ENCODE assay signal across 1 cellular context in genomic region chrX:14029425-14030247, GRCh38.
TF ChIP-seq lines count a peak whose summit lies in the region.

Gene GEMIN8, minus strand, starts transcription at chrX:14029892. Its CDS starts 8,414 bp downstream, at chrX:14021478.

TF ChIP-seq in K562, 482 proteins besides CTCF, POLR2A, EP300 and RAD21 (continued from another document and continues in another):
- TF ChIP-seq CUX1 (CRISPR knock-in tag; IDR thresholded peaks at IDR 0.05) (no peak), REST (CRISPR knock-in tag; IDR thresholded peaks at IDR 0.05; ENCODE audit: low read depth) (no peak), U2AF1 (optimal IDR thresholded peaks at IDR 0.05; ENCODE audit: low read depth, low read length) (peak; percentile 23), CHD1 (IDR thresholded peaks at IDR 0.05; ENCODE audit: low read length) (no peak), ZNF143 (CRISPR knock-in tag; IDR thresholded peaks at IDR 0.05) (no peak), SMAD4 (CRISPR knock-in tag; conservative IDR thresholded peaks at IDR 0.05) (peak; percentile 66; the same call in 1 of the 2 replicates), ZNF140 (CRISPR knock-in tag; IDR thresholded peaks at IDR 0.05) (no peak), AFF1 (IDR thresholded peaks at IDR 0.05; ENCODE audit: low read depth in 1 of 2, partially characterized antibody in 2 of 2) (no peak), TBP (optimal IDR thresholded peaks at IDR 0.05; ENCODE audit: low read depth, low read length) (peak; percentile 55), HSF4 (CRISPR knock-in tag; IDR thresholded peaks at IDR 0.05; ENCODE audit: borderline replicate concordance) (no peak), HOXB6 (CRISPR knock-in tag; IDR thresholded peaks at IDR 0.05; ENCODE audit: borderline replicate concordance) (no peak), ZNF12 (CRISPR knock-in tag; IDR thresholded peaks at IDR 0.05) (no peak), SAFB2 (IDR thresholded peaks at IDR 0.05; ENCODE audit: borderline replicate concordance, low read depth, low read length, severe bottlenecking) (no peak), ELF4 (CRISPR knock-in tag; IDR thresholded peaks at IDR 0.05) (no peak), SAP30 (IDR thresholded peaks at IDR 0.05; ENCODE audit: borderline replicate concordance, insufficient read depth, low read depth, low read length, poor library complexity, severe bottlenecking) (peak; percentile 58), ZNF282 (CRISPR knock-in tag; IDR thresholded peaks at IDR 0.05) (0 out of 2 replicates have a peak, but pooled peaks have one; percentile 45), CBX2 (IDR thresholded peaks at IDR 0.05; ENCODE audit: insufficient read depth, low read length, poor library complexity, severe bottlenecking) (no peak), SNAPC5 (CRISPR knock-in tag; IDR thresholded peaks at IDR 0.05) (no peak), USF1 (CRISPR knock-in tag; IDR thresholded peaks at IDR 0.05) (peak; percentile 90), PRPF4 (IDR thresholded peaks at IDR 0.05; ENCODE audit: insufficient read depth, low read depth, low read length, poor library complexity, severe bottlenecking) (no peak), ZNF311 (CRISPR knock-in tag; IDR thresholded peaks at IDR 0.05) (no peak), KDM2B (CRISPR knock-in tag; IDR thresholded peaks at IDR 0.05) (no peak), FOSL1 (tag; conservative IDR thresholded peaks at IDR 0.05) (peak; percentile 40), HNRNPK (IDR thresholded peaks at IDR 0.05; ENCODE audit: low read depth, low read length, poor library complexity, severe bottlenecking) (no peak), CREB3L1 (IDR thresholded peaks at IDR 0.05; ENCODE audit: borderline replicate concordance, low read depth) (peak; percentile 96), SUPT5H (IDR thresholded peaks at IDR 0.05) (peak; percentile 72), HMGN3 (IDR thresholded peaks at IDR 0.05; ENCODE audit: borderline replicate concordance, extremely low read depth, insufficient read length, low read depth, low read length) (peak; percentile 89), RBBP5 (IDR thresholded peaks at IDR 0.05; ENCODE audit: borderline replicate concordance, insufficient read depth, low read length, poor library complexity, severe bottlenecking) (peak; percentile 63), MBD1 (CRISPR knock-in tag; IDR thresholded peaks at IDR 0.05) (no peak), ZBTB5 (IDR thresholded peaks at IDR 0.05) (no peak), MCM7 (IDR thresholded peaks at IDR 0.05) (no peak), PML (IDR thresholded peaks at IDR 0.05; ENCODE audit: low read length) (0 out of 2 replicates have a peak, but pooled peaks have one; percentile 21), TFE3 (CRISPR knock-in tag; IDR thresholded peaks at IDR 0.05) (no peak), HDAC8 (tag; IDR thresholded peaks at IDR 0.05) (no peak), CBFA2T2 (conservative IDR thresholded peaks at IDR 0.05) (peak; percentile 48), PYGO2 (tag; IDR thresholded peaks at IDR 0.05) (no peak), SRSF3 (IDR thresholded peaks at IDR 0.05; ENCODE audit: insufficient read depth, low read length) (no peak), MYBL2 (IDR thresholded peaks at IDR 0.05; ENCODE audit: low read depth) (no peak), MYBL2 (CRISPR knock-in tag; IDR thresholded peaks at IDR 0.05; ENCODE audit: borderline replicate concordance) (no peak)
